Comparison of ENCODE assay signal across 22 cellular contexts in the genomic region with DNA sequence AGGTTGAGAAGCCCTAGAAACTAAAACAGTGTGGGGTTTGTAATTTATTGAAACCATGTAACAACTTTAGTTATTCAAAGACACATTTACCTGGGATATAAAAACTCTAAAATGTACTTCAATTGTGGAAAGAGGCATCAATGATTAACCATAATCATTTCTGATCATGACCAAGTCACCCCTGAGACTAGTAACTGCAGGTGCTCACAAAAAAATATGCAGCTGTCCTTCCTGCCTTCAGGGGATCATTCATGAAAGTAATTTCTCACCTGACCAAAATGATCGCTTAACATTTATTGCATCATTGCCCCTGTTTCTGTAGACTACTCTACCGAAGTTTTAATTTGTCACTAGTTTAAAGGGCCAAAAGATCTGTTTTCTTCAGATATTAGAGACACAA. TPM values are rescaled to one million over a fixed set of nuclear protein-coding genes. Genes with fewer than 3 reads are reported as not detected.
DNase-seq lines count a peak whose midpoint lies in the region; ATAC-seq and TF ChIP-seq lines count a peak whose summit lies in the region.
"Had no signal": no experiment of that assay in that cellular context is flagged by ENCODE, and none has a peak within 500 bp of the region (broad histone marks: within the 10 kb centered on the region; RNA-seq: fewer than 3 reads in every experiment).

No MANE protein-coding gene starts in this region.

- no peak overlapping the region for H2AFZ ChIP-seq in OCI-LY3 (ENCODE audit: low read depth, low read length)

- no peaks in the 10 kb centered on the region for H4K20me1 ChIP-seq in OCI-LY3 (ENCODE audit: insufficient read depth, low read length)

- no peaks in the 10 kb centered on the region for H3K79me2 ChIP-seq in OCI-LY3 (ENCODE audit: low read length)

- TF ChIP-seq CTCF in OCI-LY3 (IDR thresholded peaks at IDR 0.05; ENCODE audit: low read depth, low read length) (no peak), mucosa of descending colon (IDR thresholded peaks at IDR 0.05) (no peak), Peyer's patch (IDR thresholded peaks at IDR 0.05) (no peak), ovary (IDR thresholded peaks at IDR 0.05) (no peak)

- no peak for TF ChIP-seq EP300 in ovary (IDR thresholded peaks at IDR 0.05)

- H3K4me3 ChIP-seq in OCI-LY3 (ENCODE audit: low read length): peak overlapping the region; percentile 38
- no peak overlapping the region for H3K4me3 ChIP-seq in mucosa of descending colon
- no peak overlapping the region for H3K4me3 ChIP-seq in Peyer's patch
- H3K4me3 ChIP-seq in ovary: no peak overlapping the region
- H3K4me3 ChIP-seq: left ventricle myocardium inferior had no signal

- peak overlapping the region; percentile 6; the same call in 1 of the 2 replicates for H3K9ac ChIP-seq in OCI-LY3 (ENCODE audit: low read length)
- H3K9ac ChIP-seq: KMS-11 had no signal

- DNase-seq in mucosa of descending colon (no peak), Peyer's patch (no peak), hypothalamus (lab: John Stamatoyannopoulos, UW) (no peak), ovary (no peak)
- no peak for DNase-seq in stimulated activated CD4-positive, alpha-beta T cell treated with anti-CD3 and anti-CD28 coated beads, Interleukin-15, amount 100 ng/mL, for 24 hours
- DNase-seq: activated CD4-positive, alpha-beta T cell treated with anti-CD3 and anti-CD28 coated beads, Interleukin-2, amount 50 U/mL, for 48 hours; activated gamma-delta T cell; activated T-cell treated with anti-CD3 and anti-CD28 coated beads for 4 hours; brain microvascular endothelial cell; CD4-positive, alpha-beta T cell; effector memory CD8-positive, alpha-beta T cell; HFFc6; left ventricle myocardium inferior; stimulated activated CD4-positive, alpha-beta T cell treated with anti-CD3 and anti-CD28 coated beads, Interleukin-4, amount 100 ng/mL, for 24 hours; stimulated activated naive CD8-positive, alpha-beta T cell treated with anti-CD3 and anti-CD28 coated beads, Interleukin-15, amount 100 ng/mL, for 72 hours; T-helper 2 cell; trophoblast cell; WERI-Rb-1 had no signal

- H3K27me3 ChIP-seq in OCI-LY3 (ENCODE audit: low read depth, low read length) (no peaks in the 10 kb centered on the region), Peyer's patch (no peaks in the 10 kb centered on the region), ovary (no peaks in the 10 kb centered on the region)
- H3K27me3 ChIP-seq: brain microvascular endothelial cell had no signal

- WGBS in ovary, 3 donors: 71 to 83% (median 77%) methylated on average over 2 of the region's 2 CpGs

- peak; percentile 70 for ATAC-seq in GM18907 (IDR thresholded peaks at IDR 0.05; ENCODE audit: unreplicated experiment)
- peak; percentile 59 for ATAC-seq in GM21619 (IDR thresholded peaks at IDR 0.05; ENCODE audit: unreplicated experiment)
- peak; percentile 43 for ATAC-seq in mucosa of descending colon
- ATAC-seq: effector memory CD8-positive, alpha-beta T cell; stimulated activated naive CD8-positive, alpha-beta T cell treated with anti-CD3 and anti-CD28 coated beads, Interleukin-15, amount 100 ng/mL, for 72 hours had no signal

- H3K36me3 ChIP-seq in OCI-LY3 (replicated peaks; ENCODE audit: low read depth, low read length) (no peaks in the 10 kb centered on the region), mucosa of descending colon (ENCODE audit: low read depth) (no peaks in the 10 kb centered on the region), Peyer's patch (no peaks in the 10 kb centered on the region), ovary (no peaks in the 10 kb centered on the region)
- H3K36me3 ChIP-seq: brain microvascular endothelial cell, left ventricle myocardium inferior, WERI-Rb-1 had no signal

- H3K9me3 ChIP-seq in OCI-LY3 (ENCODE audit: insufficient read depth, low read length) (no peaks in the 10 kb centered on the region), mucosa of descending colon (no peaks in the 10 kb centered on the region), Peyer's patch (no peaks in the 10 kb centered on the region), ovary (no peaks in the 10 kb centered on the region)
- H3K9me3 ChIP-seq: left ventricle myocardium inferior had no signal

- H3K4me1 ChIP-seq in OCI-LY3 (ENCODE audit: low read length) (peaks cover 22% of the 10 kb centered on the region), mucosa of descending colon (ENCODE audit: low read depth) (no peaks in the 10 kb centered on the region), Peyer's patch (no peaks in the 10 kb centered on the region), ovary (ENCODE audit: insufficient read depth) (no peaks in the 10 kb centered on the region)
- H3K4me1 ChIP-seq: left ventricle myocardium inferior had no signal

- TF ChIP-seq POLR2A in Peyer's patch (IDR thresholded peaks at IDR 0.05) (no peak), ovary (IDR thresholded peaks at IDR 0.05) (no peak)

- H3K4me2 ChIP-seq in OCI-LY3 (ENCODE audit: low read length): peak overlapping the region; percentile 66
- H3K4me2 ChIP-seq: KMS-11 had no signal

- H3K27ac ChIP-seq in OCI-LY3 (ENCODE audit: low read length): peak overlapping the region; percentile 39
- no peak overlapping the region for H3K27ac ChIP-seq in Peyer's patch
- no peak overlapping the region for H3K27ac ChIP-seq in ovary
- H3K27ac ChIP-seq: brain microvascular endothelial cell, KMS-11, left ventricle myocardium inferior, WERI-Rb-1 had no signal

- intact Hi-C loops in mucosa of descending colon (cut with DNase I, micrococcal nuclease) (no loop called here), ovary (cut with DNase I) (no loop called here)

RNA-seq across cellular contexts. Expression of gene ACP3, which starts 9.0 kb away (rescaled TPM):
- total RNA-seq in mucosa of descending colon (10 to 100 TPM in 1 of 3 donors, 1 to 10 TPM in 2; 6.9 to 27.5 (median 9.6) TPM), Peyer's patch (10 to 100 TPM in 2 of 4 donors, 1 to 10 TPM in 2; 1.0 to 41.3 (median 7.9) TPM), ovary (10 to 100 TPM in 1 of 7 donors, 1 to 10 TPM in 5, under 1 TPM in 1; 0.33 to 11.3 (median 2.5) TPM)
- 1 to 10 TPM; 1.1 to 8.5 TPM for polyA plus RNA-seq in ovary
- total RNA-seq: CD4-positive, alpha-beta T cell; HFFc6 had no signal
